ENCODE assay signal across 20 cellular contexts in genomic region chr15:77984446-77984861, GRCh38.
DNase-seq lines count a peak whose midpoint lies in the region; ATAC-seq, FAIRE-seq and TF ChIP-seq lines count a peak whose summit lies in the region.
"Had no signal": no experiment of that assay in that cellular context is flagged by ENCODE, and none has a peak within 500 bp of the region (broad histone marks: within the 10 kb centered on the region; RNA-seq: fewer than 3 reads in every experiment).

No MANE protein-coding gene starts in this region.

- H4K20me1 ChIP-seq in H1 (replicated peaks in 1 of 2; ENCODE audit: control insufficient read depth in 1 of 2, insufficient read depth in 2 of 2, low read length in 2 of 2) = no peaks in the 10 kb centered on the region

- H3K79me1 ChIP-seq in H1 (ENCODE audit: low read depth, low read length) (no peaks in the 10 kb centered on the region), neuronal stem cell (ENCODE audit: low read depth, low read length) (no peaks in the 10 kb centered on the region)

- no peak overlapping the region for H3K56ac ChIP-seq in H1 (replicated peaks; ENCODE audit: insufficient read length, low read depth, low read length)

- H4K5ac ChIP-seq in H1 (ENCODE audit: insufficient read length, low read depth, low read length) = no peak overlapping the region

- H3K23ac ChIP-seq in H1 (ENCODE audit: insufficient read length) = no peak overlapping the region
- H3K23ac ChIP-seq in neuronal stem cell (ENCODE audit: low read depth, low read length, poor library complexity) = no peak overlapping the region

- intact Hi-C loops in Right ventricle myocardium superior (cut with DNase I) = no loop called here
- intact Hi-C loops in left ventricle myocardium superior (cut with micrococcal nuclease) = no loop called here
- intact Hi-C loops in activated CD8-positive, alpha-beta T cell treated with anti-CD3 and anti-CD28 coated beads for 36 hours (cut with micrococcal nuclease) = no loop called here

- H2BK120ac ChIP-seq in H1 (replicated peaks; ENCODE audit: low read depth, low read length) (no peak overlapping the region), neuronal stem cell (ENCODE audit: low read depth, low read length) (peak overlapping the region; percentile 87)

- peaks cover 0 to 16% (median 11%) of the 10 kb centered on the region in 4 experiments; a peak in 6 of 7 replicates for H3K4me1 ChIP-seq in H1 (replicated peaks in 1 of 4; ENCODE audit: control insufficient read depth in 3 of 4, insufficient read depth in 4 of 4, low read length in 3 of 4)
- peaks cover 13 to 17% of the 10 kb centered on the region in 2 donors for H3K4me1 ChIP-seq in neuronal stem cell (ENCODE audit: control insufficient read depth in 2 of 2, insufficient read depth in 1 of 2, low read depth in 1 of 2, low read length in 2 of 2)
- H3K4me1 ChIP-seq: HAP-1 had no signal

- no peak overlapping the region for H2AK5ac ChIP-seq in H1 (ENCODE audit: low read depth, low read length)
- no peak overlapping the region for H2AK5ac ChIP-seq in neuronal stem cell (ENCODE audit: low read depth, low read length)

- no peaks in the 10 kb centered on the region for H3K36me3 Mint-ChIP-seq in activated CD8-positive, alpha-beta T cell treated with anti-CD3 and anti-CD28 coated beads for 36 hours (ENCODE audit: low read depth)

- H4K91ac ChIP-seq in H1 (replicated peaks; ENCODE audit: insufficient read length, low read length) (no peak overlapping the region), neuronal stem cell (ENCODE audit: low read depth, low read length, poor library complexity) (no peak overlapping the region)

- TF ChIP-seq EP300 in H1 (IDR thresholded peaks at IDR 0.05; ENCODE audit: borderline replicate concordance in 1 of 2, low read depth in 2 of 2, low read length in 2 of 2) = no peak

- no peak overlapping the region for H2BK20ac ChIP-seq in H1 (ENCODE audit: low read length)

- no peaks in the 10 kb centered on the region for H3K9me3 Mint-ChIP-seq in activated CD8-positive, alpha-beta T cell treated with anti-CD3 and anti-CD28 coated beads for 36 hours
- H3K9me3 Mint-ChIP-seq: CD4-positive, alpha-beta T cell; HFFc6 had no signal

- H2AFZ ChIP-seq in H1 (ENCODE audit: low read length) (no peak overlapping the region), neuronal stem cell (ENCODE audit: low read length) (no peak overlapping the region)

- H3K27ac Mint-ChIP-seq in activated CD8-positive, alpha-beta T cell treated with anti-CD3 and anti-CD28 coated beads for 36 hours = no peak overlapping the region
- H3K27ac Mint-ChIP-seq: CD4-positive, alpha-beta T cell; HFFc6 had no signal

- no peaks in the 10 kb centered on the region for H3K23me2 ChIP-seq in H1 (ENCODE audit: low read depth, low read length)

- POLR2A ChIA-PET in H1 (lab: Charles Lee; ENCODE audit: partially characterized antibody) = interaction anchor here (0.8 kb wide), 1 partner anchor 21 kb away, joined by 3 read pairs; no protein-coding TSS in a partner anchor
- POLR2A ChIA-PET in activated CD8-positive, alpha-beta T cell treated with anti-CD3 and anti-CD28 coated beads for 36 hours (lab: Charles Lee) = interaction anchor here (1.1 kb wide), 1 partner anchor 34 kb away, joined by 3 read pairs; no protein-coding TSS in a partner anchor

- H3K4ac ChIP-seq in H1 (replicated peaks; ENCODE audit: insufficient read length, low read depth, low read length) (no peak overlapping the region), neuronal stem cell (ENCODE audit: low read length) (no peak overlapping the region)

- TF ChIP-seq CTCF in H1 (IDR thresholded peaks at IDR 0.05; ENCODE audit: control extremely low read depth in 1 of 3, insufficient read depth in 1 of 3, low read depth in 1 of 3, low read length in 3 of 3) = no peak
- TF ChIP-seq CTCF in activated CD8-positive, alpha-beta T cell treated with anti-CD3 and anti-CD28 coated beads for 36 hours (IDR thresholded peaks at IDR 0.05) = no peak

- 100% methylated on average over 1 of the region's 7 CpGs; no CpG with 5 or more reads in 1 of the 2 experiments for WGBS in H1 (ENCODE audit: extremely low coverage in 1 of 2, insufficient coverage in 1 of 2, insufficient read length in 1 of 2, insufficient replicate concordance in 2 of 2, low coverage in 1 of 2, low lambda C conversion rate in 2 of 2, missing lambda C conversion rate in 1 of 2), 2 experiments
- WGBS in neuronal stem cell (ENCODE audit: extremely low coverage in 2 of 2, insufficient read length in 2 of 2, insufficient replicate concordance in 1 of 2), 2 donors = no CpG with 5 or more reads among the region's 7 CpGs

- no peaks in the 10 kb centered on the region for H3K79me2 ChIP-seq in H1 (ENCODE audit: control insufficient read depth in 1 of 2, insufficient read depth in 2 of 2, low read length in 2 of 2)

- CTCF ChIA-PET in H1 (lab: Charles Lee; ENCODE audit: partially characterized antibody) = interaction anchor here (0.6 to 6.7 kb wide), 10 partner anchors 9 to 527 kb away, joined by 3 to 53 read pairs (median 6); no protein-coding TSS in a partner anchor
- CTCF ChIA-PET in activated CD8-positive, alpha-beta T cell treated with anti-CD3 and anti-CD28 coated beads for 36 hours (lab: Charles Lee) = interaction anchor here (2.1 kb wide), 1 partner anchor 124 kb away, joined by 5 read pairs; no protein-coding TSS in a partner anchor

- H3K9me3 ChIP-seq in H1 (ENCODE audit: insufficient read depth in 2 of 2, low read depth in 1 of 2, low read length in 1 of 2) (no peaks in the 10 kb centered on the region), neuronal stem cell (replicated peaks in 1 of 2; ENCODE audit: control insufficient read depth in 2 of 2, insufficient read depth in 1 of 2, low read depth in 1 of 2, low read length in 2 of 2) (no peaks in the 10 kb centered on the region)
- H3K9me3 ChIP-seq: HAP-1, SK-N-SH had no signal

- no peak for FAIRE-seq in H1 (lab: Jason Lieb, UNC)
- FAIRE-seq: D721Med, GM18507 had no signal

- no peaks in the 10 kb centered on the region for H3K36me3 ChIP-seq in H1 (ENCODE audit: control insufficient read depth in 2 of 4, insufficient read depth in 4 of 4, low read length in 3 of 4)
- no peaks in the 10 kb centered on the region for H3K36me3 ChIP-seq in neuronal stem cell (replicated peaks in 1 of 2; ENCODE audit: control insufficient read depth in 2 of 2, insufficient read depth in 2 of 2, low read length in 2 of 2)
- H3K36me3 ChIP-seq: HAP-1 had no signal

- H3K9ac ChIP-seq in H1 (replicated peaks in 1 of 4; ENCODE audit: extremely low read depth in 1 of 4, low read depth in 3 of 4, low read length in 3 of 4) (no peak overlapping the region), neuronal stem cell (ENCODE audit: low read depth, low read length, poor library complexity) (peak overlapping the region; percentile 44)
- H3K9ac ChIP-seq: SK-N-SH had no signal

- H3K27me3 ChIP-seq in H1 (replicated peaks in 1 of 4; ENCODE audit: control insufficient read depth in 3 of 4, extremely low read depth in 1 of 4, insufficient read depth in 3 of 4, low read length in 3 of 4) (no peaks in the 10 kb centered on the region), neuronal stem cell (ENCODE audit: control insufficient read depth in 3 of 3, insufficient read depth in 3 of 3, low read depth in 1 of 3, low read length in 3 of 3) (peaks cover 0 to 6% (median 0%) of the 10 kb centered on the region in 3 experiments)

- H3K18ac ChIP-seq in H1 (ENCODE audit: extremely low read depth, low read length) (no peak overlapping the region), neuronal stem cell (ENCODE audit: low read length) (peak overlapping the region; percentile 71)

- no peak overlapping the region for H3K4me3 Mint-ChIP-seq in activated CD8-positive, alpha-beta T cell treated with anti-CD3 and anti-CD28 coated beads for 36 hours
- H3K4me3 Mint-ChIP-seq: CD4-positive, alpha-beta T cell; HFFc6 had no signal

- H3K4me3 ChIP-seq in H1 (ENCODE audit: extremely low read depth in 1 of 4, insufficient read depth in 2 of 4, low read depth in 3 of 4, low read length in 4 of 4) (no peak overlapping the region), neuronal stem cell (ENCODE audit: low read length in 2 of 2) (no peak overlapping the region)
- H3K4me3 ChIP-seq: HAP-1 had no signal

- no peak overlapping the region for H3K27ac ChIP-seq in H1 (ENCODE audit: low read depth, low read length)
- H3K27ac ChIP-seq in neuronal stem cell (replicated peaks; ENCODE audit: low read length) = no peak overlapping the region

- no peaks in the 10 kb centered on the region for H3K4me1 Mint-ChIP-seq in activated CD8-positive, alpha-beta T cell treated with anti-CD3 and anti-CD28 coated beads for 36 hours (ENCODE audit: low read depth)

- H3K14ac ChIP-seq in H1 (ENCODE audit: insufficient read length) (no peak overlapping the region), neuronal stem cell (ENCODE audit: low read length) (peak overlapping the region; percentile 56)

- no peak for TF ChIP-seq POLR2A in H1 (IDR thresholded peaks at IDR 0.05; ENCODE audit: control extremely low read depth in 1 of 2, low read depth in 2 of 2, low read length in 2 of 2)

- H4K8ac ChIP-seq in H1 (ENCODE audit: extremely low read depth, insufficient read depth, low read length) = no peak overlapping the region
- H4K8ac ChIP-seq in neuronal stem cell (ENCODE audit: low read depth, low read length) = no peak overlapping the region

- no peak for TF ChIP-seq RAD21 in H1 (IDR thresholded peaks at IDR 0.05 in 1 of 2, conservative IDR thresholded peaks at IDR 0.05 in 1 of 2; ENCODE audit: low read depth in 2 of 2, low read length in 2 of 2)

- H2BK12ac ChIP-seq in H1 (ENCODE audit: low read depth, low read length) (0 out of 2 replicates have a peak overlapping the region, but pooled peaks have one; percentile 39), neuronal stem cell (ENCODE audit: low read length) (no peak overlapping the region)

- H2BK5ac ChIP-seq in H1 (ENCODE audit: low read depth, low read length) (no peak overlapping the region), neuronal stem cell (ENCODE audit: low read length) (no peak overlapping the region)

- ATAC-seq in Right ventricle myocardium superior (ENCODE audit: poor library complexity) = no peak
- ATAC-seq in left ventricle myocardium superior = no peak
- ATAC-seq in activated CD8-positive, alpha-beta T cell treated with anti-CD3 and anti-CD28 coated beads for 36 hours = no peak

- peak; percentile 28 for DNase-seq in Right ventricle myocardium superior
- no peak for DNase-seq in left ventricle myocardium superior
- DNase-seq in H1 (ENCODE audit: low read depth in 1 of 2, low spot score in 2 of 2) = no peak
- no peak for DNase-seq in neuronal stem cell (ENCODE audit: low spot score)
- DNase-seq in ureter (ENCODE audit: low spot score) = peak; percentile 32
- no peak for DNase-seq in activated CD8-positive, alpha-beta T cell treated with anti-CD3 and anti-CD28 coated beads for 36 hours
- no peak for DNase-seq in NCI-H524 treated with DMSO at 0.1 percent for 48 hours (lab: John Stamatoyannopoulos, UW)
- DNase-seq in NCI-H69 (lab: John Stamatoyannopoulos, UW) = no peak
- DNase-seq: HFFc6, IMR-90, KG1, MM.1S, NCI-H2029, NCI-H446, RPMI8226, SK-N-SH had no signal

- H3K27me3 Mint-ChIP-seq in activated CD8-positive, alpha-beta T cell treated with anti-CD3 and anti-CD28 coated beads for 36 hours = peaks cover 2% of the 10 kb centered on the region
- H3K27me3 Mint-ChIP-seq: CD4-positive, alpha-beta T cell had no signal

- no peak overlapping the region for H2BK15ac ChIP-seq in H1 (ENCODE audit: low read length)
- peak overlapping the region; percentile 85 for H2BK15ac ChIP-seq in neuronal stem cell (ENCODE audit: low read length)

- H3K4me2 ChIP-seq in H1 (ENCODE audit: insufficient read depth in 1 of 2, low read depth in 2 of 2, low read length in 2 of 2) (no peak overlapping the region), neuronal stem cell (ENCODE audit: insufficient read depth, low read length, poor library complexity, severe bottlenecking) (no peak overlapping the region)
- H3K4me2 ChIP-seq: SK-N-SH had no signal

Comparison
In these comparisons a context has a peak if more than half of its experiments do, and no peak if none do; other contexts are left out.
1. DNase-seq: peak in Right ventricle myocardium superior (single experiment) and ureter (single experiment); none in left ventricle myocardium superior (single experiment), H1 (0 of 2), neuronal stem cell (single experiment), activated CD8-positive, alpha-beta T cell treated with anti-CD3 and anti-CD28 coated beads for 36 hours (single experiment), NCI-H524 treated with DMSO at 0.1 percent for 48 hours (single experiment) and NCI-H69 (single experiment).